In genomic region chr4:70903282-70903603, GRCh38 we compare ENCODE assay signal across 1 cellular context.
TF ChIP-seq lines count a peak whose summit lies in the region.

No MANE protein-coding gene starts in this region.

TF ChIP-seq in K562, 482 proteins besides CTCF, POLR2A, EP300 and RAD21 (continued from another document and continues in another):
- peak; percentile 92 for TF ChIP-seq HMBOX1 (IDR thresholded peaks at IDR 0.05)
- TF ChIP-seq SMARCE1 (IDR thresholded peaks at IDR 0.05): peak; percentile 99
- 0 out of 2 replicates have a peak, but pooled peaks have one; percentile 32 for TF ChIP-seq ERF (CRISPR knock-in tag; IDR thresholded peaks at IDR 0.05)
- peak; percentile 99 for TF ChIP-seq SOX6 (IDR thresholded peaks at IDR 0.05)
- TF ChIP-seq CBFB (CRISPR knock-in tag; IDR thresholded peaks at IDR 0.05): no peak
- TF ChIP-seq ATF4 (CRISPR knock-in tag; IDR thresholded peaks at IDR 0.05): peak; percentile 83
- peak; percentile 92; the same call in 1 of the 2 replicates for TF ChIP-seq TCF7 (IDR thresholded peaks at IDR 0.05; ENCODE audit: borderline replicate concordance)
- no peak for TF ChIP-seq NR1H2 (CRISPR knock-in tag; IDR thresholded peaks at IDR 0.05)
- TF ChIP-seq SAFB2 (IDR thresholded peaks at IDR 0.05; ENCODE audit: borderline replicate concordance, low read depth, low read length, severe bottlenecking): no peak
- TF ChIP-seq MITF (IDR thresholded peaks at IDR 0.05): peak; percentile 74
- peak; percentile 100 for TF ChIP-seq POLR2AphosphoS5 (IDR thresholded peaks at IDR 0.05; ENCODE audit: control insufficient read depth, insufficient read depth, low read depth, low read length)
- TF ChIP-seq ZNF707 (CRISPR knock-in tag; conservative IDR thresholded peaks at IDR 0.05): no peak
- TF ChIP-seq ZNF407 (IDR thresholded peaks at IDR 0.05; ENCODE audit: low read depth): no peak
- peak; percentile 100 for TF ChIP-seq CBFA2T3 (IDR thresholded peaks at IDR 0.05)
- TF ChIP-seq BDP1 (IDR thresholded peaks at IDR 0.05; ENCODE audit: insufficient read depth, insufficient read length): no peak
- TF ChIP-seq ATF7 (IDR thresholded peaks at IDR 0.05): peak; percentile 91
- no peak for TF ChIP-seq GABPA (tag; conservative IDR thresholded peaks at IDR 0.05; ENCODE audit: low read depth)
- TF ChIP-seq RBM39 (optimal IDR thresholded peaks at IDR 0.05; ENCODE audit: low read depth, low read length): peak; percentile 76
- TF ChIP-seq RUNX1 (IDR thresholded peaks at IDR 0.05; ENCODE audit: low read depth): peak; percentile 93
- no peak for TF ChIP-seq SIRT6 (IDR thresholded peaks at IDR 0.05; ENCODE audit: low read depth, low read length)
- TF ChIP-seq THRA (IDR thresholded peaks at IDR 0.05): no peak
- TF ChIP-seq ZBTB43 (CRISPR knock-in tag; IDR thresholded peaks at IDR 0.05): no peak
- TF ChIP-seq MBD2 (IDR thresholded peaks at IDR 0.05; ENCODE audit: borderline replicate concordance, low read depth): peak; percentile 93
- TF ChIP-seq ZEB2 (IDR thresholded peaks at IDR 0.05): peak; percentile 83; the same call in 1 of the 2 replicates
- TF ChIP-seq PRDM10 (IDR thresholded peaks at IDR 0.05; ENCODE audit: partially characterized antibody): peak; percentile 46
- TF ChIP-seq KHSRP (IDR thresholded peaks at IDR 0.05): peak; percentile 95
- no peak for TF ChIP-seq ATF6 (CRISPR knock-in tag; IDR thresholded peaks at IDR 0.05)
- peak; percentile 73; the same call in 1 of the 2 replicates for TF ChIP-seq ILF3 (IDR thresholded peaks at IDR 0.05; ENCODE audit: borderline replicate concordance)
- TF ChIP-seq POLR3G (IDR thresholded peaks at IDR 0.05; ENCODE audit: extremely low read depth, insufficient read length, insufficient replicate concordance): no peak
